In the genomic region with DNA sequence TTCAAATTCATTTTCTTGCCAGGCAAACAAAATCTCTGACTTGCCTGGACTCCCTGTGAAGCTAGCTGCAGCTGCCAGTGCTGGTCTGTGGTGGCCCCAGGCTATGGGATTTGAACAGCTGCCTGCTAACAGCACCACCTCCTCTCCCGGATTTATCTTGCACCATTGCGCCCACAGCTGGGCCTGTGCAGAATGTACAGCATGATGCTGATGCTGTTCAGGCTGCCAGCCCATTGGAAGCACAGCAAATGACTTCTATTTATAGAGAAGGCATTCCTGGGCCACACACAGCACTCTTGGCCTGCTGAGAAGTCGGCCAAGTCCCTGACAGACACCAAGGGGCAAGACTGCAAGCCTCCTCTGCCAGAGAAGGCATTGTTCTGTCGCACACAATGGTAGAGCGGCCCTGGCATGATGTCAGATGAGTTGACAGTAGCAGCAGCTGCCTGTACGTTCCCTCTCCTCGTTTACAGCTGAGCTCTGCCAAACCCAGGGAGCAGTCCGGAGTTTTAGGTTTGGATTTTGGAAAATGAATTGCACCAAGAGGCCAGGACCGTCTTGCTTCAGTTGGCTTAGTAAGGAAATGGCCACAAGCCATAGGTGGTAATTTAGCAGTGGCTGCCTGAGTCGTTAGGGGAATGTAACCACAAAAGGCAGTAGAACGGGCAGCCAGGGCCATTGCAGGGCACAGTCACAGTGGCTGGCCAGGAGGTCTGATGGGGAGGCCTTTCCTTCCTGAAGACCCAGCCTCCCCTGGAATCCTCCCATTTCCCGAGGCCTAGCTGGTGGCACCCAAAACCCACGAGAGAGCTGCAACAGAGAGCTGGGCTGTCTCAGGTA, we compare ENCODE assay signal across 8 cellular contexts. TPM values are rescaled to one million over a fixed set of nuclear protein-coding genes. Genes with fewer than 3 reads are reported as not detected.
DNase-seq lines count a peak whose midpoint lies in the region; ATAC-seq and TF ChIP-seq lines count a peak whose summit lies in the region.

No MANE protein-coding gene starts in this region.

- H3K9ac ChIP-seq in Loucy (ENCODE audit: low read depth, low read length, poor library complexity, severe bottlenecking) = no peak overlapping the region

- ATAC-seq in HG02852 (IDR thresholded peaks at IDR 0.05; ENCODE audit: unreplicated experiment) = no peak
- ATAC-seq in GM18858 (IDR thresholded peaks at IDR 0.05; ENCODE audit: unreplicated experiment) = no peak

- peak; percentile 93 for DNase-seq in AG04449 (ENCODE audit: low read depth, low spot score)
- peak; percentile 100 for DNase-seq in SJCRH30
- DNase-seq in fibroblast of pulmonary artery (ENCODE audit: low read depth) = peak; percentile 75
- peak; percentile 84 to 99 (median 88) for DNase-seq in posterior cingulate gyrus
- DNase-seq in GM19240 (ENCODE audit: insufficient read length, low spot score) = no peak

- peak; percentile 70 for TF ChIP-seq CTCF in AG04449 (IDR thresholded peaks at IDR 0.05; ENCODE audit: insufficient read depth, low read length, missing control alignments)
- peak; percentile 35 for TF ChIP-seq CTCF in Loucy (conservative IDR thresholded peaks at IDR 0.05; ENCODE audit: low read length)
- peak; percentile 6 for TF ChIP-seq CTCF in fibroblast of pulmonary artery (IDR thresholded peaks at IDR 0.05; ENCODE audit: low read length, missing control alignments)

- H4K20me1 ChIP-seq in Loucy (ENCODE audit: insufficient read depth, low read length, poor library complexity, severe bottlenecking) = no peaks in the 10 kb centered on the region

- H3K36me3 ChIP-seq in Loucy (ENCODE audit: insufficient read depth, low read length) (no peaks in the 10 kb centered on the region), SJCRH30 (no peaks in the 10 kb centered on the region)

- no peaks in the 10 kb centered on the region for H3F3A ChIP-seq in Loucy (ENCODE audit: low read depth)

- H3K4me3 ChIP-seq in AG04449 (ENCODE audit: low read depth, low read length) = no peak overlapping the region
- no peak overlapping the region for H3K4me3 ChIP-seq in Loucy (ENCODE audit: low read length, poor library complexity, severe bottlenecking)
- peak overlapping the region; percentile 34 for H3K4me3 ChIP-seq in SJCRH30
- no peak overlapping the region for H3K4me3 ChIP-seq in fibroblast of pulmonary artery (replicated peaks; ENCODE audit: low read depth, low read length)

- H3K4me2 ChIP-seq in Loucy (ENCODE audit: low read depth, low read length, poor library complexity, severe bottlenecking) = peak overlapping the region; percentile 17

- peaks cover 8% of the 10 kb centered on the region for H3K4me1 ChIP-seq in Loucy (ENCODE audit: insufficient read depth, low read length, poor library complexity, severe bottlenecking)
- peaks cover 92% of the 10 kb centered on the region for H3K4me1 ChIP-seq in SJCRH30

- H3K9me2 ChIP-seq in Loucy (replicated peaks; ENCODE audit: low read depth, low read length) = no peaks in the 10 kb centered on the region

- H3K9me3 ChIP-seq in Loucy (ENCODE audit: insufficient read depth, low read depth, low read length) = no peaks in the 10 kb centered on the region
- H3K9me3 ChIP-seq in SJCRH30 (replicated peaks) = no peaks in the 10 kb centered on the region

- CTCF ChIA-PET in AG04449 (lab: Yijun Ruan, JAX) = interaction anchor here (1.3 to 2.1 kb wide), 3 partner anchors 9 to 175 kb away, joined by 3 to 12 read pairs (median 4); no protein-coding TSS in a partner anchor

- intact Hi-C loops in posterior cingulate gyrus (cut with DNase I) = loop anchor here (2.0 kb wide), 1 partner anchor 112 kb away; a partner anchor contains a TSS

- peak overlapping the region; percentile 54; the same call in 1 of the 2 replicates for H2AFZ ChIP-seq in Loucy (ENCODE audit: low read length)

- POLR2A ChIA-PET in AG04449 (lab: Yijun Ruan, JAX) = no interaction called here

- no peaks in the 10 kb centered on the region for H3K79me2 ChIP-seq in Loucy (ENCODE audit: insufficient read depth, low read length)

- no peaks in the 10 kb centered on the region for H3K27me3 ChIP-seq in Loucy (ENCODE audit: insufficient read depth, low read length, poor library complexity, severe bottlenecking)
- no peaks in the 10 kb centered on the region for H3K27me3 ChIP-seq in SJCRH30

- peak overlapping the region; percentile 97 for H3K27ac ChIP-seq in SJCRH30

RNA-seq across cellular contexts. Expression of a gene that starts 38.5 kb away (rescaled TPM):
- 26.9 and 27.6 TPM in 2 replicates for total RNA-seq in SJCRH30 (2014; rRNA removed; shearing (Covaris generic))

Comparison
In these comparisons a context has a peak if more than half of its experiments do, and no peak if none do; other contexts are left out.
1. CTCF ChIP-seq: peak in every context shown above with its lines; median percentile 70 in AG04449; 35 in Loucy; 6 in fibroblast of pulmonary artery.